ENCODE assay signal across 8 cellular contexts in genomic region chr22:36853407-36854099, GRCh38. TPM values are rescaled to one million over a fixed set of nuclear protein-coding genes. Genes with fewer than 3 reads are reported as not detected.
A peak's percentile ranks its signal among the peaks of the same experiment; 100 is the strongest.
DNase-seq lines count a peak whose midpoint lies in the region; ATAC-seq and TF ChIP-seq lines count a peak whose summit lies in the region.

No MANE protein-coding gene starts in this region.

- DNase-seq in SIG-M5 treated with dmso at 0.1 percent for 504 hours (lab: John Stamatoyannopoulos, UW; ENCODE audit: unreplicated experiment) (peak; percentile 19), SIG-M5 (lab: John Stamatoyannopoulos, UW) (no peak), NCI-H524 treated with DMSO at 0.1 percent for 48 hours (lab: John Stamatoyannopoulos, UW) (peak; percentile 8), endothelial cell (ENCODE audit: low spot score) (peak; percentile 82)
- DNase-seq in activated CD8-positive, alpha-beta T cell treated with anti-CD3 and anti-CD28 coated beads for 36 hours: peak; percentile 95
- DNase-seq in natural killer cell treated with Interleukin-12 subunit alpha and Interleukin-12 subunit beta and Interleukin-15 and Interleukin-18, amount 100 ng/mL, for 72 hours (ENCODE audit: low spot score): peak; percentile 89

- POLR2A ChIA-PET in activated CD8-positive, alpha-beta T cell treated with anti-CD3 and anti-CD28 coated beads for 36 hours (lab: Charles Lee): no interaction called here

- peaks cover 11% of the 10 kb centered on the region for H3K4me1 Mint-ChIP-seq in activated CD8-positive, alpha-beta T cell treated with anti-CD3 and anti-CD28 coated beads for 36 hours (ENCODE audit: low read depth)
- H3K4me1 Mint-ChIP-seq in endothelial cell (ENCODE audit: unreplicated experiment): no peaks in the 10 kb centered on the region
- peaks cover 20 to 29% of the 10 kb centered on the region in 2 donors for H3K4me1 Mint-ChIP-seq in natural killer cell treated with Interleukin-12 subunit alpha and Interleukin-12 subunit beta and Interleukin-15 and Interleukin-18, amount 100 ng/mL, for 72 hours (ENCODE audit: low read depth in 2 of 2)
- peaks cover 17% of the 10 kb centered on the region for H3K4me1 Mint-ChIP-seq in stimulated activated naive CD8-positive, alpha-beta T cell treated with anti-CD3 and anti-CD28 coated beads, Interleukin-15, Interleukin-2, amounts not matched to agents 100 ng/mL and 50 ng/mL, for 24 hours (ENCODE audit: low read depth)

- peaks cover 3% of the 10 kb centered on the region for H3K36me3 Mint-ChIP-seq in activated CD8-positive, alpha-beta T cell treated with anti-CD3 and anti-CD28 coated beads for 36 hours (ENCODE audit: low read depth)
- no peaks in the 10 kb centered on the region for H3K36me3 Mint-ChIP-seq in endothelial cell (ENCODE audit: low read depth, unreplicated experiment)
- no peaks in the 10 kb centered on the region for H3K36me3 Mint-ChIP-seq in natural killer cell treated with Interleukin-12 subunit alpha and Interleukin-12 subunit beta and Interleukin-15 and Interleukin-18, amount 100 ng/mL, for 72 hours
- no peaks in the 10 kb centered on the region for H3K36me3 Mint-ChIP-seq in stimulated activated naive CD8-positive, alpha-beta T cell treated with anti-CD3 and anti-CD28 coated beads, Interleukin-15, Interleukin-2, amounts not matched to agents 100 ng/mL and 50 ng/mL, for 24 hours (ENCODE audit: low read depth)

- H3K9me3 Mint-ChIP-seq in activated CD8-positive, alpha-beta T cell treated with anti-CD3 and anti-CD28 coated beads for 36 hours: no peaks in the 10 kb centered on the region
- H3K9me3 Mint-ChIP-seq in endothelial cell (ENCODE audit: unreplicated experiment): no peaks in the 10 kb centered on the region
- H3K9me3 Mint-ChIP-seq in natural killer cell treated with Interleukin-12 subunit alpha and Interleukin-12 subunit beta and Interleukin-15 and Interleukin-18, amount 100 ng/mL, for 72 hours: peaks cover 3% of the 10 kb centered on the region
- H3K9me3 Mint-ChIP-seq in stimulated activated naive CD8-positive, alpha-beta T cell treated with anti-CD3 and anti-CD28 coated beads, Interleukin-15, Interleukin-2, amounts not matched to agents 100 ng/mL and 50 ng/mL, for 24 hours: no peaks in the 10 kb centered on the region

- H3K27me3 Mint-ChIP-seq in activated CD8-positive, alpha-beta T cell treated with anti-CD3 and anti-CD28 coated beads for 36 hours: peaks cover 7% of the 10 kb centered on the region
- peaks cover 6% of the 10 kb centered on the region for H3K27me3 Mint-ChIP-seq in endothelial cell (ENCODE audit: unreplicated experiment)
- peaks cover 10 to 14% of the 10 kb centered on the region in 2 donors for H3K27me3 Mint-ChIP-seq in natural killer cell treated with Interleukin-12 subunit alpha and Interleukin-12 subunit beta and Interleukin-15 and Interleukin-18, amount 100 ng/mL, for 72 hours
- H3K27me3 Mint-ChIP-seq in stimulated activated naive CD8-positive, alpha-beta T cell treated with anti-CD3 and anti-CD28 coated beads, Interleukin-15, Interleukin-2, amounts not matched to agents 100 ng/mL and 50 ng/mL, for 24 hours: peaks cover 5% of the 10 kb centered on the region

- H3K4me3 Mint-ChIP-seq in activated CD8-positive, alpha-beta T cell treated with anti-CD3 and anti-CD28 coated beads for 36 hours: peak overlapping the region; percentile 48
- no peak overlapping the region for H3K4me3 Mint-ChIP-seq in endothelial cell (ENCODE audit: unreplicated experiment)
- H3K4me3 Mint-ChIP-seq in natural killer cell treated with Interleukin-12 subunit alpha and Interleukin-12 subunit beta and Interleukin-15 and Interleukin-18, amount 100 ng/mL, for 72 hours: peak overlapping the region; percentile 73
- peak overlapping the region; percentile 56 for H3K4me3 Mint-ChIP-seq in stimulated activated naive CD8-positive, alpha-beta T cell treated with anti-CD3 and anti-CD28 coated beads, Interleukin-15, Interleukin-2, amounts not matched to agents 100 ng/mL and 50 ng/mL, for 24 hours

- intact Hi-C loops in activated CD8-positive, alpha-beta T cell treated with anti-CD3 and anti-CD28 coated beads for 36 hours (cut with micrococcal nuclease): no loop called here

- peak; percentile 91 for ATAC-seq in activated CD8-positive, alpha-beta T cell treated with anti-CD3 and anti-CD28 coated beads for 36 hours
- peak; percentile 74 to 80 for ATAC-seq in natural killer cell treated with Interleukin-12 subunit alpha and Interleukin-12 subunit beta and Interleukin-15 and Interleukin-18, amount 100 ng/mL, for 72 hours
- ATAC-seq in HG02610 (IDR thresholded peaks at IDR 0.05; ENCODE audit: unreplicated experiment): no peak

- H3K27ac Mint-ChIP-seq in activated CD8-positive, alpha-beta T cell treated with anti-CD3 and anti-CD28 coated beads for 36 hours: peak overlapping the region; percentile 88
- no peak overlapping the region for H3K27ac Mint-ChIP-seq in endothelial cell (ENCODE audit: unreplicated experiment)
- peak overlapping the region; percentile 80 to 81 for H3K27ac Mint-ChIP-seq in natural killer cell treated with Interleukin-12 subunit alpha and Interleukin-12 subunit beta and Interleukin-15 and Interleukin-18, amount 100 ng/mL, for 72 hours
- peak overlapping the region; percentile 70 for H3K27ac Mint-ChIP-seq in stimulated activated naive CD8-positive, alpha-beta T cell treated with anti-CD3 and anti-CD28 coated beads, Interleukin-15, Interleukin-2, amounts not matched to agents 100 ng/mL and 50 ng/mL, for 24 hours

- CTCF ChIA-PET in activated CD8-positive, alpha-beta T cell treated with anti-CD3 and anti-CD28 coated beads for 36 hours (lab: Charles Lee): interaction anchor here (0.6 to 2.6 kb wide), 35 partner anchors 8 to 309 kb away, joined by 3 to 28 read pairs (median 4); no protein-coding TSS in a partner anchor

- TF ChIP-seq CTCF in activated CD8-positive, alpha-beta T cell treated with anti-CD3 and anti-CD28 coated beads for 36 hours (IDR thresholded peaks at IDR 0.05): peak; percentile 69
- TF ChIP-seq CTCF in endothelial cell (IDR thresholded peaks at IDR 0.05; ENCODE audit: unreplicated experiment): peak; percentile 61

RNA-seq across cellular contexts. Expression of gene NCF4, which starts 7.3 kb away (rescaled TPM):
- total RNA-seq in activated CD8-positive, alpha-beta T cell treated with anti-CD3 and anti-CD28 coated beads for 36 hours: 1 to 10 TPM; 2.5 to 2.9 TPM
- not detected for total RNA-seq in endothelial cell (ENCODE audit: unreplicated experiment)
- total RNA-seq in natural killer cell treated with Interleukin-12 subunit alpha and Interleukin-12 subunit beta and Interleukin-15 and Interleukin-18, amount 100 ng/mL, for 72 hours: 10 to 100 TPM; 24.2 to 53.1 TPM

RNA-seq across cellular contexts. Expression of gene PVALB, which starts 36.7 kb away (rescaled TPM):
- not detected for total RNA-seq in activated CD8-positive, alpha-beta T cell treated with anti-CD3 and anti-CD28 coated beads for 36 hours
- total RNA-seq in endothelial cell (ENCODE audit: unreplicated experiment): not detected
- not detected for total RNA-seq in natural killer cell treated with Interleukin-12 subunit alpha and Interleukin-12 subunit beta and Interleukin-15 and Interleukin-18, amount 100 ng/mL, for 72 hours

RNA-seq across cellular contexts. Expression of gene CSF2RB, which starts 59.9 kb away (rescaled TPM):
- total RNA-seq in activated CD8-positive, alpha-beta T cell treated with anti-CD3 and anti-CD28 coated beads for 36 hours: under 1 TPM; 0.16 to 0.29 TPM
- 12.0 TPM for total RNA-seq in endothelial cell (ENCODE audit: unreplicated experiment)
- 10 to 100 TPM in 1 of 2 donors, 1 to 10 TPM in 1; 5.0 to 47.9 TPM for total RNA-seq in natural killer cell treated with Interleukin-12 subunit alpha and Interleukin-12 subunit beta and Interleukin-15 and Interleukin-18, amount 100 ng/mL, for 72 hours

Comparison
In these comparisons a context has a peak if more than half of its experiments do, and no peak if none do; other contexts are left out.
1. RNA of gene NCF4, which starts 7.3 kb away (total RNA-seq): 24.2 to 53.1 TPM in natural killer cell treated with Interleukin-12 subunit alpha and Interleukin-12 subunit beta and Interleukin-15 and Interleukin-18, amount 100 ng/mL, for 72 hours; 2.5 to 2.9 TPM in activated CD8-positive, alpha-beta T cell treated with anti-CD3 and anti-CD28 coated beads for 36 hours and not detected in endothelial cell (single experiment); every median in the first group is over 4 times any median in the second.
2. RNA of gene CSF2RB, which starts 59.9 kb away (total RNA-seq): 5.0 to 47.9 TPM in natural killer cell treated with Interleukin-12 subunit alpha and Interleukin-12 subunit beta and Interleukin-15 and Interleukin-18, amount 100 ng/mL, for 72 hours and 12.0 TPM in endothelial cell (single experiment); 0.16 to 0.29 TPM in activated CD8-positive, alpha-beta T cell treated with anti-CD3 and anti-CD28 coated beads for 36 hours; every median in the first group is over 4 times any median in the second.